In genomic region chr12:108721824-108722223, GRCh38 we compare ENCODE assay signal across 2 cellular contexts.
TF ChIP-seq lines count a peak whose summit lies in the region.

No MANE protein-coding gene starts in this region.

TF ChIP-seq in HCT116, 20 proteins besides CTCF, POLR2A, EP300 and RAD21 (continued from another document):
- TF ChIP-seq ELF1 (IDR thresholded peaks at IDR 0.05; ENCODE audit: borderline replicate concordance, low read depth) (no peak), ZBTB33 (IDR thresholded peaks at IDR 0.05; ENCODE audit: extremely low read depth, insufficient replicate concordance, low read length) (no peak), YY1 (IDR thresholded peaks at IDR 0.05; ENCODE audit: extremely low read depth, insufficient replicate concordance, low read depth, low read length) (no peak), ZNF274 (IDR thresholded peaks at IDR 0.05; ENCODE audit: low read depth, low read length) (no peak), REST (IDR thresholded peaks at IDR 0.05; ENCODE audit: low read depth) (no peak), ZFX (IDR thresholded peaks at IDR 0.05) (no peak)
TF ChIP-seq in HCT116: peak in this region for 0.

TF ChIP-seq in K562, 482 proteins besides CTCF, POLR2A, EP300 and RAD21 (continues in another document):
- TF ChIP-seq ZNF449 (CRISPR knock-in tag; IDR thresholded peaks at IDR 0.05) (no peak), CBFA2T3 (IDR thresholded peaks at IDR 0.05) (peak; percentile 43; the same call in 1 of the 2 replicates), RFX1 (IDR thresholded peaks at IDR 0.05) (no peak), ARID1B (IDR thresholded peaks at IDR 0.05) (no peak), ZNF184 (CRISPR knock-in tag; IDR thresholded peaks at IDR 0.05) (no peak), KLF10 (CRISPR knock-in tag; IDR thresholded peaks at IDR 0.05) (no peak), SNRNP70 (optimal IDR thresholded peaks at IDR 0.05; ENCODE audit: low read depth, low read length) (no peak), MCM7 (IDR thresholded peaks at IDR 0.05) (no peak), IRF2 (CRISPR knock-in tag; IDR thresholded peaks at IDR 0.05) (no peak), ZBED1 (IDR thresholded peaks at IDR 0.05) (no peak), DMBX1 (CRISPR knock-in tag; IDR thresholded peaks at IDR 0.05; ENCODE audit: borderline replicate concordance) (no peak), MAFF (IDR thresholded peaks at IDR 0.05; ENCODE audit: low read length) (no peak), HOXB6 (CRISPR knock-in tag; IDR thresholded peaks at IDR 0.05; ENCODE audit: borderline replicate concordance) (no peak), ZNF316 (IDR thresholded peaks at IDR 0.05) (peak; percentile 56), HMBOX1 (IDR thresholded peaks at IDR 0.05) (no peak), HNRNPH1 (optimal IDR thresholded peaks at IDR 0.05; ENCODE audit: low read depth, low read length) (no peak), RREB1 (CRISPR knock-in tag; IDR thresholded peaks at IDR 0.05) (no peak), SUPT5H (IDR thresholded peaks at IDR 0.05) (no peak), SMARCB1 (IDR thresholded peaks at IDR 0.05; ENCODE audit: insufficient read length, low read depth) (peak; percentile 71), DPF2 (IDR thresholded peaks at IDR 0.05) (no peak), ZFX (CRISPR knock-in tag; IDR thresholded peaks at IDR 0.05) (no peak), PKNOX1 (IDR thresholded peaks at IDR 0.05) (peak; percentile 81), PML (IDR thresholded peaks at IDR 0.05; ENCODE audit: low read length) (0 out of 2 replicates have a peak, but pooled peaks have one; percentile 21), ZNF696 (CRISPR knock-in tag; conservative IDR thresholded peaks at IDR 0.05) (no peak), KDM4B (IDR thresholded peaks at IDR 0.05; ENCODE audit: borderline replicate concordance in 2 of 2, low read depth in 1 of 2) (no peak), XRCC4 (IDR thresholded peaks at IDR 0.05; ENCODE audit: extremely low read depth, insufficient read depth, insufficient read length) (no peak), E2F1 (CRISPR knock-in tag; IDR thresholded peaks at IDR 0.05) (no peak), TEAD4 (IDR thresholded peaks at IDR 0.05; ENCODE audit: low read length) (0 out of 2 replicates have a peak, but pooled peaks have one; percentile 30), TEAD4 (CRISPR knock-in tag; IDR thresholded peaks at IDR 0.05; ENCODE audit: borderline replicate concordance) (no peak), ZNF197 (CRISPR knock-in tag; IDR thresholded peaks at IDR 0.05; ENCODE audit: low read depth) (no peak), TSHZ1 (CRISPR knock-in tag; IDR thresholded peaks at IDR 0.05) (no peak), MAFG (tag; conservative IDR thresholded peaks at IDR 0.05) (peak; percentile 44; the same call in 1 of the 2 replicates), USF2 (CRISPR knock-in tag; IDR thresholded peaks at IDR 0.05) (no peak), ZNF431 (CRISPR knock-in tag; IDR thresholded peaks at IDR 0.05) (no peak), NFXL1 (CRISPR knock-in tag; IDR thresholded peaks at IDR 0.05) (no peak), C11orf30 (IDR thresholded peaks at IDR 0.05; ENCODE audit: low read depth) (peak; percentile 24; the same call in 1 of the 2 replicates), SETDB1 (IDR thresholded peaks at IDR 0.05; ENCODE audit: low read length) (no peak), ZNF134 (CRISPR knock-in tag; conservative IDR thresholded peaks at IDR 0.05) (no peak), PRDM10 (IDR thresholded peaks at IDR 0.05; ENCODE audit: partially characterized antibody) (peak; percentile 34), ZNF23 (CRISPR knock-in tag; IDR thresholded peaks at IDR 0.05) (no peak), CAMTA2 (CRISPR knock-in tag; conservative IDR thresholded peaks at IDR 0.05) (no peak), NR2C2 (CRISPR knock-in tag; IDR thresholded peaks at IDR 0.05) (no peak), NR2C2 (tag; IDR thresholded peaks at IDR 0.05) (peak; percentile 14; the same call in 1 of the 2 replicates), ZFP30 (CRISPR knock-in tag; IDR thresholded peaks at IDR 0.05; ENCODE audit: borderline replicate concordance) (no peak), GTF2B (IDR thresholded peaks at IDR 0.05; ENCODE audit: extremely low read depth, insufficient read length) (no peak)
